Comparison of ENCODE assay signal across 26 cellular contexts in the genomic region with DNA sequence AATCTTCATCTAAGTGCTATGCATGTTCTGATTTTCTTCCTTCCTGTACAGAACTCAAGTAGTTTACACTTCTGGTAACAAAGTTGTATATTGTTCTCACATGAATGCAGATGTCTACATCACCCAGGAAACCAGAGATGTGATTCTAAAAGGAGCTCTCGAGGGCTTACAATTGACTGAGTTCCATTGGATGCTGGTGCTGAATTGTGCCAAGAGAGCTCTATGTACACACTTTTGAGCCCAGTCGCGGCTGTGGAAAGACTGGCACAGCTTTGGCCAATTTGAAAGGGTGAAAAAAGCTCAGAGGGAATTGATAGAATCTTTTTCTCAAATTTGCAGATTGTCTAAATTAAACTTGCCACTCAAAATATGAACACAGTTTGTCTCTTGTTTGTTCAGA.
A peak's percentile ranks its signal among the peaks of the same experiment; 100 is the strongest.
DNase-seq lines count a peak whose midpoint lies in the region; ATAC-seq and TF ChIP-seq lines count a peak whose summit lies in the region.
"Had no signal": no experiment of that assay in that cellular context is flagged by ENCODE, and none has a peak within 500 bp of the region (broad histone marks: within the 10 kb centered on the region; RNA-seq: fewer than 3 reads in every experiment).

No MANE protein-coding gene starts in this region.

- H3K4me1 ChIP-seq in heart left ventricle: no peaks in the 10 kb centered on the region
- H3K4me1 ChIP-seq: foreskin keratinocyte had no signal

- no peak overlapping the region for H3K4me3 ChIP-seq in heart left ventricle
- H3K4me3 ChIP-seq: coronary artery had no signal

- peaks cover 17% of the 10 kb centered on the region for H3K9me3 Mint-ChIP-seq in WTC11

- POLR2A ChIA-PET in WTC11 (lab: Charles Lee): no interaction called here

- TF ChIP-seq CTCF in WTC11 (IDR thresholded peaks at IDR 0.05) (no peak), heart left ventricle (IDR thresholded peaks at IDR 0.05) (no peak)

- H3K27me3 ChIP-seq in heart left ventricle: no peaks in the 10 kb centered on the region
- H3K27me3 ChIP-seq: foreskin keratinocyte had no signal

- no peak for ATAC-seq in WTC11
- ATAC-seq in heart left ventricle: no peak
- ATAC-seq: activated CD8-positive, alpha-beta T cell treated with anti-CD3 and anti-CD28 coated beads, Interleukin-2, amount 10 ng/mL, durations not matched to agents 7 days and 5 days; effector memory CD8-positive, alpha-beta T cell; esophagus mucosa; foreskin keratinocyte; left ventricle myocardium superior; natural killer cell treated with Interleukin-12 subunit alpha and Interleukin-12 subunit beta and Interleukin-15 and Interleukin-18, amount 100 ng/mL, for 72 hours; sciatic nerve; stimulated activated naive CD8-positive, alpha-beta T cell treated with anti-CD3 and anti-CD28 coated beads, Interleukin-15, Interleukin-2, amounts not matched to agents 100 U/mL and 50 U/mL, for 24 hours had no signal

- H3K4me3 Mint-ChIP-seq in WTC11: no peak overlapping the region
- H3K4me3 Mint-ChIP-seq: activated CD8-positive, alpha-beta T cell treated with anti-CD3 and anti-CD28 coated beads, Interleukin-2, amount 10 ng/mL, durations not matched to agents 7 days and 5 days; CD4-positive, alpha-beta memory T cell; effector memory CD8-positive, alpha-beta T cell; natural killer cell treated with Interleukin-12 subunit alpha and Interleukin-12 subunit beta and Interleukin-15 and Interleukin-18, amount 100 ng/mL, for 72 hours had no signal

- no peaks in the 10 kb centered on the region for H3K27me3 Mint-ChIP-seq in WTC11 (ENCODE audit: low read depth)
- H3K27me3 Mint-ChIP-seq: CD4-positive, alpha-beta memory T cell; effector memory CD8-positive, alpha-beta T cell; natural killer cell treated with Interleukin-12 subunit alpha and Interleukin-12 subunit beta and Interleukin-15 and Interleukin-18, amount 100 ng/mL, for 72 hours had no signal

- no peak overlapping the region for H3K27ac Mint-ChIP-seq in WTC11
- H3K27ac Mint-ChIP-seq: activated CD8-positive, alpha-beta T cell treated with anti-CD3 and anti-CD28 coated beads, Interleukin-2, amount 10 ng/mL, durations not matched to agents 7 days and 5 days; CD4-positive, alpha-beta memory T cell; effector memory CD8-positive, alpha-beta T cell; natural killer cell treated with Interleukin-12 subunit alpha and Interleukin-12 subunit beta and Interleukin-15 and Interleukin-18, amount 100 ng/mL, for 72 hours had no signal

- no peaks in the 10 kb centered on the region for H3K36me3 ChIP-seq in heart left ventricle

- TF ChIP-seq POLR2A in heart left ventricle (IDR thresholded peaks at IDR 0.05): no peak

- WGBS in heart left ventricle, 4 donors: 65 to 84% (median 75%) methylated on average over 3 of the region's 3 CpGs

- H3K27ac ChIP-seq in heart left ventricle: no peak overlapping the region
- H3K27ac ChIP-seq: 22Rv1, coronary artery, foreskin keratinocyte had no signal

- intact Hi-C loops in heart left ventricle (cut with DNase I): no loop called here

- DNase-seq in DMS53 (lab: John Stamatoyannopoulos, UW) (peak; percentile 55), DMS53 treated with DMSO at 0.1 percent for 48 hours (lab: John Stamatoyannopoulos, UW; ENCODE audit: unreplicated experiment) (no peak), NCI-H774 (lab: John Stamatoyannopoulos, UW) (peak; percentile 73), hippocampal formation (lab: John Stamatoyannopoulos, UW) (peak; percentile 15 to 71), superior temporal gyrus (ENCODE audit: extremely low spot score) (peak; percentile 61), WTC11 (ENCODE audit: low spot score) (no peak), heart left ventricle (no peak)
- no peak for DNase-seq in stimulated activated CD4-positive, alpha-beta T cell treated with anti-CD3 and anti-CD28 coated beads, Interleukin-4, amount 100 ng/mL, for 4 hours
- DNase-seq: activated CD8-positive, alpha-beta T cell treated with anti-CD3 and anti-CD28 coated beads, Interleukin-2, amount 10 ng/mL, durations not matched to agents 7 days and 5 days; activated effector memory CD4-positive, alpha-beta T cell treated with anti-CD3 and anti-CD28 coated beads, Interleukin-2, amount 50 U/mL, for 16 hours; activated T-cell treated with anti-CD3 and anti-CD28 coated beads for 4 hours; CD4-positive, alpha-beta memory T cell; DMS 273 treated with DMSO at 0.1 percent for 48 hours; effector memory CD8-positive, alpha-beta T cell; foreskin keratinocyte; left ventricle myocardium superior; NCI-H2107; NCI-H524 treated with DMSO at 0.1 percent for 48 hours; RPMI8226; stimulated activated naive CD8-positive, alpha-beta T cell treated with anti-CD3 and anti-CD28 coated beads, Interleukin-15, Interleukin-2, amounts not matched to agents 100 U/mL and 50 U/mL, for 24 hours; trophoblast cell had no signal

- peaks cover 0 to 14% (median 2%) of the 10 kb centered on the region in 12 donors for H3K9me3 ChIP-seq in heart left ventricle

- H3K36me3 Mint-ChIP-seq in WTC11: peaks cover 3% of the 10 kb centered on the region; the same call in 1 of the 2 replicates
- H3K36me3 Mint-ChIP-seq: CD4-positive, alpha-beta memory T cell; natural killer cell treated with Interleukin-12 subunit alpha and Interleukin-12 subunit beta and Interleukin-15 and Interleukin-18, amount 100 ng/mL, for 72 hours had no signal

- H3K4me1 Mint-ChIP-seq in WTC11: no peaks in the 10 kb centered on the region
- H3K4me1 Mint-ChIP-seq: CD4-positive, alpha-beta memory T cell had no signal

- CTCF ChIA-PET in WTC11 (lab: Charles Lee): no interaction called here

TF ChIP-seq in WTC11, 78 proteins besides CTCF, POLR2A, EP300 and RAD21 (continues in another document):
- TF ChIP-seq, protein P1, sequence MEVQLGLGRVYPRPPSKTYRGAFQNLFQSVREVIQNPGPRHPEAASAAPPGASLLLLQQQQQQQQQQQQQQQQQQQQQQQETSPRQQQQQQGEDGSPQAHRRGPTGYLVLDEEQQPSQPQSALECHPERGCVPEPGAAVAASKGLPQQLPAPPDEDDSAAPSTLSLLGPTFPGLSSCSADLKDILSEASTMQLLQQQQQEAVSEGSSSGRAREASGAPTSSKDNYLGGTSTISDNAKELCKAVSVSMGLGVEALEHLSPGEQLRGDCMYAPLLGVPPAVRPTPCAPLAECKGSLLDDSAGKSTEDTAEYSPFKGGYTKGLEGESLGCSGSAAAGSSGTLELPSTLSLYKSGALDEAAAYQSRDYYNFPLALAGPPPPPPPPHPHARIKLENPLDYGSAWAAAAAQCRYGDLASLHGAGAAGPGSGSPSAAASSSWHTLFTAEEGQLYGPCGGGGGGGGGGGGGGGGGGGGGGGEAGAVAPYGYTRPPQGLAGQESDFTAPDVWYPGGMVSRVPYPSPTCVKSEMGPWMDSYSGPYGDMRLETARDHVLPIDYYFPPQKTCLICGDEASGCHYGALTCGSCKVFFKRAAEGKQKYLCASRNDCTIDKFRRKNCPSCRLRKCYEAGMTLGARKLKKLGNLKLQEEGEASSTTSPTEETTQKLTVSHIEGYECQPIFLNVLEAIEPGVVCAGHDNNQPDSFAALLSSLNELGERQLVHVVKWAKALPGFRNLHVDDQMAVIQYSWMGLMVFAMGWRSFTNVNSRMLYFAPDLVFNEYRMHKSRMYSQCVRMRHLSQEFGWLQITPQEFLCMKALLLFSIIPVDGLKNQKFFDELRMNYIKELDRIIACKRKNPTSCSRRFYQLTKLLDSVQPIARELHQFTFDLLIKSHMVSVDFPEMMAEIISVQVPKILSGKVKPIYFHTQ (CRISPR knock-in tag; IDR thresholded peaks at IDR 0.05): no peak
- no peak for TF ChIP-seq ELF4 (CRISPR knock-in tag; IDR thresholded peaks at IDR 0.05; ENCODE audit: low read depth)
- TF ChIP-seq KAT7 (CRISPR knock-in tag; IDR thresholded peaks at IDR 0.05; ENCODE audit: borderline replicate concordance): no peak
- no peak for TF ChIP-seq IRF2 (CRISPR knock-in tag; IDR thresholded peaks at IDR 0.05; ENCODE audit: borderline replicate concordance, low read depth)
- TF ChIP-seq ATF1 (CRISPR knock-in tag; IDR thresholded peaks at IDR 0.05): no peak
- TF ChIP-seq JUN (CRISPR knock-in tag; IDR thresholded peaks at IDR 0.05): no peak
- TF ChIP-seq, protein P2, sequence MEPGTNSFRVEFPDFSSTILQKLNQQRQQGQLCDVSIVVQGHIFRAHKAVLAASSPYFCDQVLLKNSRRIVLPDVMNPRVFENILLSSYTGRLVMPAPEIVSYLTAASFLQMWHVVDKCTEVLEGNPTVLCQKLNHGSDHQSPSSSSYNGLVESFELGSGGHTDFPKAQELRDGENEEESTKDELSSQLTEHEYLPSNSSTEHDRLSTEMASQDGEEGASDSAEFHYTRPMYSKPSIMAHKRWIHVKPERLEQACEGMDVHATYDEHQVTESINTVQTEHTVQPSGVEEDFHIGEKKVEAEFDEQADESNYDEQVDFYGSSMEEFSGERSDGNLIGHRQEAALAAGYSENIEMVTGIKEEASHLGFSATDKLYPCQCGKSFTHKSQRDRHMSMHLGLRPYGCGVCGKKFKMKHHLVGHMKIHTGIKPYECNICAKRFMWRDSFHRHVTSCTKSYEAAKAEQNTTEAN (CRISPR knock-in tag; IDR thresholded peaks at IDR 0.05): no peak
- TF ChIP-seq, protein P3, sequence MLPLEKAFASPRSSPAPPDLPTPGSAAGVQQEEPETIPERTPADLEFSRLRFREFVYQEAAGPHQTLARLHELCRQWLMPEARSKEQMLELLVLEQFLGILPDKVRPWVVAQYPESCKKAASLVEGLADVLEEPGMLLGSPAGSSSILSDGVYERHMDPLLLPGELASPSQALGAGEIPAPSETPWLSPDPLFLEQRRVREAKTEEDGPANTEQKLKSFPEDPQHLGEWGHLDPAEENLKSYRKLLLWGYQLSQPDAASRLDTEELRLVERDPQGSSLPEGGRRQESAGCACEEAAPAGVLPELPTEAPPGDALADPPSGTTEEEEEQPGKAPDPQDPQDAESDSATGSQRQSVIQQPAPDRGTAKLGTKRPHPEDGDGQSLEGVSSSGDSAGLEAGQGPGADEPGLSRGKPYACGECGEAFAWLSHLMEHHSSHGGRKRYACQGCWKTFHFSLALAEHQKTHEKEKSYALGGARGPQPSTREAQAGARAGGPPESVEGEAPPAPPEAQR (CRISPR knock-in tag; IDR thresholded peaks at IDR 0.05): no peak

Comparison
In these comparisons a context has a peak if more than half of its experiments do, and no peak if none do; other contexts are left out.
1. DNase-seq: peak in DMS53 (single experiment), NCI-H774 (single experiment), hippocampal formation (2 of 2) and superior temporal gyrus (single experiment); none in DMS53 treated with DMSO at 0.1 percent for 48 hours (single experiment), WTC11 (single experiment), stimulated activated CD4-positive, alpha-beta T cell treated with anti-CD3 and anti-CD28 coated beads, Interleukin-4, amount 100 ng/mL, for 4 hours (0 of 2) and heart left ventricle (0 of 5).